Comparison of ENCODE assay signal across 39 cellular contexts in genomic region chrX:74238771-74239170, GRCh38.
"Had no signal": no experiment of that assay in that cellular context is flagged by ENCODE, and none has a peak within 500 bp of the region (broad histone marks: within the 10 kb centered on the region; RNA-seq: fewer than 3 reads in every experiment).

No MANE protein-coding gene starts in this region.

- H3K27me3 ChIP-seq: adrenal gland, ascending aorta, body of pancreas, brain microvascular endothelial cell, cardiac muscle cell had no signal

- H3K4me3 ChIP-seq: adrenal gland, ascending aorta, body of pancreas, breast epithelium, cardiac muscle cell had no signal

- H3K27me3 Mint-ChIP-seq: activated naive CD4-positive, alpha-beta T cell treated with anti-CD3 and anti-CD28 coated beads, Interleukin-2, amount 10 ng/mL, durations not matched to agents 7 days and 5 days; activated naive CD4-positive, alpha-beta T cell treated with anti-CD3 and anti-CD28 coated beads, Interleukin-2, amount 50 U/mL, for 24 hours; activated naive CD8-positive, alpha-beta T cell; activated naive CD8-positive, alpha-beta T cell treated with anti-CD3 and anti-CD28 coated beads for 36 hours; activated naive CD8-positive, alpha-beta T cell treated with anti-CD3 and anti-CD28 coated beads, Interleukin-2, amount 10 ng/mL, durations not matched to agents 7 days and 5 days; activated naive CD8-positive, alpha-beta T cell treated with anti-CD3 and anti-CD28 coated beads, Interleukin-2, amount 50 U/mL, for 24 hours; activated T-helper 17 cell treated with anti-CD3 and anti-CD28 coated beads, Interleukin-2, amount 50 U/mL, for 72 hours; brain; central memory CD8-positive, alpha-beta T cell had no signal

- H3K4me1 Mint-ChIP-seq: activated naive CD4-positive, alpha-beta T cell treated with anti-CD3 and anti-CD28 coated beads, Interleukin-2, amount 10 ng/mL, durations not matched to agents 7 days and 5 days; activated naive CD8-positive, alpha-beta T cell treated with anti-CD3 and anti-CD28 coated beads, Interleukin-2, amount 10 ng/mL, durations not matched to agents 7 days and 5 days; activated T-helper 17 cell treated with anti-CD3 and anti-CD28 coated beads, Interleukin-2, amount 50 U/mL, for 72 hours had no signal

- H3K36me3 Mint-ChIP-seq: activated naive CD4-positive, alpha-beta T cell treated with anti-CD3 and anti-CD28 coated beads, Interleukin-2, amount 50 U/mL, for 24 hours; activated naive CD4-positive, alpha-beta T cell treated with anti-CD3 and anti-CD28 coated beads, Interleukin-2, amount 50 U/mL, for 72 hours had no signal

- H3K4me1 ChIP-seq: adrenal gland, body of pancreas, breast epithelium had no signal

- H3K9me3 ChIP-seq: adrenal gland, ascending aorta, body of pancreas, breast epithelium had no signal

- DNase-seq: activated effector memory CD4-positive, alpha-beta T cell treated with anti-CD3 and anti-CD28 coated beads, Interleukin-2, amount 50 U/mL, for 16 hours; activated effector memory CD4-positive, alpha-beta T cell treated with Interleukin-2 at 50 U/mL for 16 hours; activated gamma-delta T cell; activated gamma-delta T cell treated with Interleukin-2 at 50 U/mL for 16 hours; activated naive CD4-positive, alpha-beta T cell; activated naive CD4-positive, alpha-beta T cell treated with anti-CD3 and anti-CD28 coated beads for 36 hours; activated naive CD4-positive, alpha-beta T cell treated with anti-CD3 and anti-CD28 coated beads, Interleukin-2, amount 10 ng/mL, durations not matched to agents 7 days and 5 days; activated naive CD4-positive, alpha-beta T cell treated with anti-CD3 and anti-CD28 coated beads, Interleukin-2, amount 50 U/mL, for 16 hours; activated naive CD4-positive, alpha-beta T cell treated with Interleukin-2 at 50 U/mL for 16 hours; activated naive CD8-positive, alpha-beta T cell treated with anti-CD3 and anti-CD28 coated beads for 36 hours; activated naive CD8-positive, alpha-beta T cell treated with anti-CD3 and anti-CD28 coated beads, Interleukin-2, amount 10 ng/mL, durations not matched to agents 7 days and 5 days; activated naive CD8-positive, alpha-beta T cell treated with anti-CD3 and anti-CD28 coated beads, Interleukin-2, amount 50 U/mL, for 24 hours; activated T-cell treated with anti-CD3 and anti-CD28 coated beads for 4 hours; activated T-cell treated with anti-CD3 and anti-CD28 coated beads, Interleukin-2, amount 50 U/mL, for 1 hour; activated T-cell treated with anti-CD3 and anti-CD28 coated beads, Interleukin-2, amount 50 U/mL, for 24 hours; activated T-cell treated with anti-CD3 and anti-CD28 coated beads, Interleukin-2, amount 50 U/mL, for 4 hours; activated T-cell treated with anti-CD3 and anti-CD28 coated beads, Interleukin-2, amount 50 U/mL, for 48 hours; activated T-cell treated with anti-CD3 and anti-CD28 coated beads, Interleukin-2, amount 50 U/mL, for 72 hours; adrenal gland; amniotic stem cell; amygdala; anterior cingulate cortex; aorta; body of pancreas; brain microvascular endothelial cell; caudate nucleus; central memory CD4-positive, alpha-beta T cell; cerebellar nuclear complex had no signal

- H3K27ac ChIP-seq: adrenal gland, ascending aorta, body of pancreas, brain microvascular endothelial cell, breast epithelium, cardiac muscle cell had no signal

- H3K27ac Mint-ChIP-seq: activated naive CD4-positive, alpha-beta T cell treated with anti-CD3 and anti-CD28 coated beads for 36 hours; activated naive CD4-positive, alpha-beta T cell treated with anti-CD3 and anti-CD28 coated beads, Interleukin-2, amount 10 ng/mL, durations not matched to agents 7 days and 5 days; activated naive CD4-positive, alpha-beta T cell treated with anti-CD3 and anti-CD28 coated beads, Interleukin-2, amount 50 U/mL, for 24 hours; activated naive CD4-positive, alpha-beta T cell treated with anti-CD3 and anti-CD28 coated beads, Interleukin-2, amount 50 U/mL, for 72 hours; activated naive CD8-positive, alpha-beta T cell treated with anti-CD3 and anti-CD28 coated beads for 36 hours; activated naive CD8-positive, alpha-beta T cell treated with anti-CD3 and anti-CD28 coated beads, Interleukin-2, amount 10 ng/mL, durations not matched to agents 7 days and 5 days; activated naive CD8-positive, alpha-beta T cell treated with anti-CD3 and anti-CD28 coated beads, Interleukin-2, amount 50 U/mL, for 24 hours; activated T-cell treated with anti-CD3 and anti-CD28 coated beads, Interleukin-2, amount 50 U/mL, for 24 hours; activated T-cell treated with anti-CD3 and anti-CD28 coated beads, Interleukin-2, amount 50 U/mL, for 72 hours; activated T-helper 1 cell treated with anti-CD3 and anti-CD28 coated beads, Interleukin-12 subunit alpha, Interleukin-12 subunit beta, Interleukin-2, Interleukin-4 antibody, amounts not matched to agents 30 ng/mL and 10 ng/mL and 1 ng/mL, durations not matched to agents 14 hours and 24 hours and 36 hours; activated T-helper 17 cell treated with anti-CD3 and anti-CD28 coated beads, Interleukin-2, amount 50 U/mL, for 72 hours; activated T-helper 2 cell treated with anti-CD3 and anti-CD28 coated beads, Interferon-gamma antibody, Interleukin-2, Interleukin-4, amounts not matched to agents 10 μg/mL and 5 μg/mL and 100 μg/mL, durations not matched to agents 14 hours and 24 hours and 36 hours; brain had no signal

- H3K4me3 Mint-ChIP-seq: activated naive CD4-positive, alpha-beta T cell treated with anti-CD3 and anti-CD28 coated beads for 36 hours; activated naive CD4-positive, alpha-beta T cell treated with anti-CD3 and anti-CD28 coated beads, Interleukin-2, amount 10 ng/mL, durations not matched to agents 7 days and 5 days; activated naive CD4-positive, alpha-beta T cell treated with anti-CD3 and anti-CD28 coated beads, Interleukin-2, amount 50 U/mL, for 24 hours; activated naive CD8-positive, alpha-beta T cell; activated naive CD8-positive, alpha-beta T cell treated with anti-CD3 and anti-CD28 coated beads for 36 hours; activated naive CD8-positive, alpha-beta T cell treated with anti-CD3 and anti-CD28 coated beads, Interleukin-2, amount 10 ng/mL, durations not matched to agents 7 days and 5 days; activated naive CD8-positive, alpha-beta T cell treated with anti-CD3 and anti-CD28 coated beads, Interleukin-2, amount 50 U/mL, for 24 hours; activated T-cell treated with anti-CD3 and anti-CD28 coated beads, Interleukin-2, amount 50 U/mL, for 24 hours; activated T-cell treated with anti-CD3 and anti-CD28 coated beads, Interleukin-2, amount 50 U/mL, for 4 hours; activated T-cell treated with anti-CD3 and anti-CD28 coated beads, Interleukin-2, amount 50 U/mL, for 72 hours; activated T-helper 1 cell treated with anti-CD3 and anti-CD28 coated beads, Interleukin-12 subunit alpha, Interleukin-12 subunit beta, Interleukin-2, Interleukin-4 antibody, amounts not matched to agents 30 ng/mL and 10 ng/mL and 1 ng/mL, durations not matched to agents 14 hours and 24 hours and 36 hours; activated T-helper 17 cell treated with anti-CD3 and anti-CD28 coated beads, Interleukin-2, amount 50 U/mL, for 72 hours; brain; central memory CD8-positive, alpha-beta T cell had no signal

- ATAC-seq: activated naive CD4-positive, alpha-beta T cell treated with anti-CD3 and anti-CD28 coated beads, Interleukin-2, amount 50 U/mL, for 72 hours; activated naive CD8-positive, alpha-beta T cell treated with anti-CD3 and anti-CD28 coated beads, Interleukin-2, amount 50 U/mL, for 24 hours; activated T-cell treated with anti-CD3 and anti-CD28 coated beads, Interleukin-2, amount 50 U/mL, for 4 hours; activated T-cell treated with anti-CD3 and anti-CD28 coated beads, Interleukin-2, amount 50 U/mL, for 72 hours; activated T-helper 17 cell treated with anti-CD3 and anti-CD28 coated beads, Interleukin-2, amount 50 U/mL, for 72 hours; body of pancreas had no signal

- H3K9me3 Mint-ChIP-seq: activated naive CD4-positive, alpha-beta T cell treated with anti-CD3 and anti-CD28 coated beads for 36 hours; activated naive CD4-positive, alpha-beta T cell treated with anti-CD3 and anti-CD28 coated beads, Interleukin-2, amount 10 ng/mL, durations not matched to agents 7 days and 5 days; activated naive CD4-positive, alpha-beta T cell treated with anti-CD3 and anti-CD28 coated beads, Interleukin-2, amount 50 U/mL, for 24 hours; activated naive CD4-positive, alpha-beta T cell treated with anti-CD3 and anti-CD28 coated beads, Interleukin-2, amount 50 U/mL, for 72 hours; activated naive CD8-positive, alpha-beta T cell treated with anti-CD3 and anti-CD28 coated beads for 36 hours; activated naive CD8-positive, alpha-beta T cell treated with anti-CD3 and anti-CD28 coated beads, Interleukin-2, amount 10 ng/mL, durations not matched to agents 7 days and 5 days; activated naive CD8-positive, alpha-beta T cell treated with anti-CD3 and anti-CD28 coated beads, Interleukin-2, amount 50 U/mL, for 24 hours; activated T-cell treated with anti-CD3 and anti-CD28 coated beads, Interleukin-2, amount 50 U/mL, for 24 hours; activated T-cell treated with anti-CD3 and anti-CD28 coated beads, Interleukin-2, amount 50 U/mL, for 4 hours; activated T-cell treated with anti-CD3 and anti-CD28 coated beads, Interleukin-2, amount 50 U/mL, for 72 hours; activated T-helper 1 cell treated with anti-CD3 and anti-CD28 coated beads, Interleukin-12 subunit alpha, Interleukin-12 subunit beta, Interleukin-2, Interleukin-4 antibody, amounts not matched to agents 30 ng/mL and 10 ng/mL and 1 ng/mL, durations not matched to agents 14 hours and 24 hours and 36 hours; activated T-helper 17 cell treated with anti-CD3 and anti-CD28 coated beads, Interleukin-2, amount 50 U/mL, for 72 hours; activated T-helper 2 cell treated with anti-CD3 and anti-CD28 coated beads, Interferon-gamma antibody, Interleukin-2, Interleukin-4, amounts not matched to agents 10 μg/mL and 5 μg/mL and 100 μg/mL, durations not matched to agents 14 hours and 24 hours and 36 hours; brain; central memory CD8-positive, alpha-beta T cell had no signal

- H3K36me3 ChIP-seq: ascending aorta, breast epithelium, cardiac muscle cell had no signal
